18 cellular contexts compared by ENCODE assay signal in genomic region chr18:21162786-21163185, GRCh38.
"Had no signal": no experiment of that assay in that cellular context is flagged by ENCODE, and none has a peak within 500 bp of the region (broad histone marks: within the 10 kb centered on the region; RNA-seq: fewer than 3 reads in every experiment).

No MANE protein-coding gene starts in this region.

- H3K36me3 ChIP-seq: cardiac muscle cell, heart right ventricle, ovary, spleen, tibial nerve had no signal

- H3K27me3 ChIP-seq: cardiac muscle cell, dorsolateral prefrontal cortex, heart right ventricle, ovary, spleen, tibial nerve had no signal

- DNase-seq: activated CD4-positive, alpha-beta T cell treated with anti-CD3 and anti-CD28 coated beads for 36 hours; activated CD4-positive, alpha-beta T cell treated with anti-CD3 and anti-CD28 coated beads, Interleukin-2, amount 50 U/mL, for 48 hours; activated naive CD4-positive, alpha-beta T cell; activated naive CD8-positive, alpha-beta T cell treated with anti-CD3 and anti-CD28 coated beads for 36 hours; activated T-cell treated with anti-CD3 and anti-CD28 coated beads for 4 hours; amygdala; dorsolateral prefrontal cortex; endodermal cell; heart right ventricle; mesendoderm; naive thymus-derived CD8-positive, alpha-beta T cell; ovary; spleen; stimulated activated CD4-positive, alpha-beta T cell treated with anti-CD3 and anti-CD28 coated beads, Interleukin-4, amount 100 ng/mL, for 4 hours; stimulated activated naive B cell treated with anti-CD40 and anti-IgM and Interleukin-4, amounts not matched to agents 10 μg/mL and 1 μg/mL and 100 μg/mL, for 72 hours had no signal

- ATAC-seq: activated CD4-positive, alpha-beta T cell treated with anti-CD3 and anti-CD28 coated beads for 36 hours; naive thymus-derived CD8-positive, alpha-beta T cell; stimulated activated naive B cell treated with anti-CD40 and anti-IgM and Interleukin-4, amounts not matched to agents 10 μg/mL and 1 μg/mL and 100 μg/mL, for 72 hours had no signal

- H3K9me3 ChIP-seq: ovary, tibial nerve had no signal

- H3K4me3 ChIP-seq: cardiac muscle cell, dorsolateral prefrontal cortex, heart right ventricle, ovary, spleen, tibial nerve had no signal

- H3K27ac ChIP-seq: cardiac muscle cell, epithelial cell of prostate, ovary had no signal
